8 cellular contexts compared by ENCODE assay signal in genomic region chr9:127396808-127397721, GRCh38. TPM values are rescaled to one million over a fixed set of nuclear protein-coding genes. Genes with fewer than 3 reads are reported as not detected.
DNase-seq lines count a peak whose midpoint lies in the region; ATAC-seq, FAIRE-seq and TF ChIP-seq lines count a peak whose summit lies in the region.

SLC2A8 (plus strand) TSS chr9:127397169; CDS start chr9:127397231, 62 bp downstream.

- DNase-seq in DMS153 treated with DMSO at 0.1 percent for 48 hours (lab: John Stamatoyannopoulos, UW; ENCODE audit: unreplicated experiment) (peak; percentile 99), RCC 7860 (ENCODE audit: low spot score) (peak; percentile 100), fibroblast of lung (ENCODE audit: low read depth in 2 of 2) (peak; percentile 98 to 99), naive B cell (peak; percentile 100)
- DNase-seq in activated T-helper 2 cell treated with anti-CD3 and anti-CD28 coated beads, Interferon-gamma antibody, Interleukin-2, Interleukin-4, amounts not matched to agents 10 μg/mL and 5 μg/mL and 100 μg/mL, durations not matched to agents 14 hours and 24 hours and 36 hours (ENCODE audit: low spot score) = peak; percentile 97
- DNase-seq in stimulated activated effector memory CD8-positive, alpha-beta T cell treated with anti-CD3 and anti-CD28 coated beads, Interleukin-12 subunit alpha, Interleukin-12 subunit beta, amount 100 ng/mL, for 72 hours (ENCODE audit: low spot score in 2 of 2) = peak; percentile 77 to 97

- TF ChIP-seq CTCF in fibroblast of lung (conservative IDR thresholded peaks at IDR 0.05 in 1 of 2, IDR thresholded peaks at IDR 0.05 in 1 of 2; ENCODE audit: low read depth in 1 of 2, low read length in 2 of 2) = no peak

- peaks cover 31% of the 10 kb centered on the region for H3K27me3 Mint-ChIP-seq in activated T-helper 2 cell treated with anti-CD3 and anti-CD28 coated beads, Interferon-gamma antibody, Interleukin-2, Interleukin-4, amounts not matched to agents 10 μg/mL and 5 μg/mL and 100 μg/mL, durations not matched to agents 14 hours and 24 hours and 36 hours (ENCODE audit: low read depth)
- H3K27me3 Mint-ChIP-seq in naive B cell = peaks cover 2 to 22% (median 13%) of the 10 kb centered on the region in 3 donors

- TF ChIP-seq RAD21 in Ishikawa (IDR thresholded peaks at IDR 0.05; ENCODE audit: low read depth) = 0 out of 2 replicates have a peak, but pooled peaks have one; percentile 10

- no peak for TF ChIP-seq EP300 in Ishikawa (IDR thresholded peaks at IDR 0.05; ENCODE audit: borderline replicate concordance)

- H3K36me3 ChIP-seq in fibroblast of lung (ENCODE audit: control insufficient read depth, insufficient read depth, low read length) = no peaks in the 10 kb centered on the region

- no peaks in the 10 kb centered on the region for H4K20me1 ChIP-seq in fibroblast of lung (ENCODE audit: control insufficient read depth, extremely low read depth, insufficient read depth, low read length)

- peak within 1 kb of the TSS; percentile 83 for H3K4me3 Mint-ChIP-seq in activated T-helper 2 cell treated with anti-CD3 and anti-CD28 coated beads, Interferon-gamma antibody, Interleukin-2, Interleukin-4, amounts not matched to agents 10 μg/mL and 5 μg/mL and 100 μg/mL, durations not matched to agents 14 hours and 24 hours and 36 hours (ENCODE audit: low read depth)
- peak within 1 kb of the TSS; percentile 83 to 93 (median 88) for H3K4me3 Mint-ChIP-seq in naive B cell
- H3K4me3 Mint-ChIP-seq in stimulated activated effector memory CD8-positive, alpha-beta T cell treated with anti-CD3 and anti-CD28 coated beads, Interleukin-12 subunit alpha, Interleukin-12 subunit beta, amount 100 ng/mL, for 72 hours = peak within 1 kb of the TSS; percentile 79

- H3K27me3 ChIP-seq in fibroblast of lung (ENCODE audit: control insufficient read depth, insufficient read depth, low read length) = no peaks in the 10 kb centered on the region

- H3K79me2 ChIP-seq in fibroblast of lung (ENCODE audit: control insufficient read depth, insufficient read depth, low read length) = peaks cover 1% of the 10 kb centered on the region

- peak within 1 kb of the TSS; percentile 42 to 64 (median 58) for H3K4me3 ChIP-seq in fibroblast of lung (replicated peaks in 1 of 4; ENCODE audit: control extremely low read depth in 1 of 4, insufficient read depth in 1 of 4, low read depth in 3 of 4, low read length in 4 of 4)

- no peaks in the 10 kb centered on the region for H3K9me3 Mint-ChIP-seq in activated T-helper 2 cell treated with anti-CD3 and anti-CD28 coated beads, Interferon-gamma antibody, Interleukin-2, Interleukin-4, amounts not matched to agents 10 μg/mL and 5 μg/mL and 100 μg/mL, durations not matched to agents 14 hours and 24 hours and 36 hours
- no peaks in the 10 kb centered on the region for H3K9me3 Mint-ChIP-seq in naive B cell
- no peaks in the 10 kb centered on the region for H3K9me3 Mint-ChIP-seq in stimulated activated effector memory CD8-positive, alpha-beta T cell treated with anti-CD3 and anti-CD28 coated beads, Interleukin-12 subunit alpha, Interleukin-12 subunit beta, amount 100 ng/mL, for 72 hours

- H3K4me2 ChIP-seq in fibroblast of lung (ENCODE audit: extremely low read depth, insufficient read depth, low read length) = peak within 1 kb of the TSS; percentile 87

- H3K36me3 Mint-ChIP-seq in activated T-helper 2 cell treated with anti-CD3 and anti-CD28 coated beads, Interferon-gamma antibody, Interleukin-2, Interleukin-4, amounts not matched to agents 10 μg/mL and 5 μg/mL and 100 μg/mL, durations not matched to agents 14 hours and 24 hours and 36 hours (ENCODE audit: low read depth) = no peaks in the 10 kb centered on the region
- no peaks in the 10 kb centered on the region for H3K36me3 Mint-ChIP-seq in naive B cell
- H3K36me3 Mint-ChIP-seq in stimulated activated effector memory CD8-positive, alpha-beta T cell treated with anti-CD3 and anti-CD28 coated beads, Interleukin-12 subunit alpha, Interleukin-12 subunit beta, amount 100 ng/mL, for 72 hours = peaks cover 10% of the 10 kb centered on the region

- H3K27ac Mint-ChIP-seq in activated T-helper 2 cell treated with anti-CD3 and anti-CD28 coated beads, Interferon-gamma antibody, Interleukin-2, Interleukin-4, amounts not matched to agents 10 μg/mL and 5 μg/mL and 100 μg/mL, durations not matched to agents 14 hours and 24 hours and 36 hours = peak within 1 kb of the TSS; percentile 69
- peak within 1 kb of the TSS; percentile 44 to 95 (median 70) for H3K27ac Mint-ChIP-seq in naive B cell
- peak within 1 kb of the TSS; percentile 68 for H3K27ac Mint-ChIP-seq in stimulated activated effector memory CD8-positive, alpha-beta T cell treated with anti-CD3 and anti-CD28 coated beads, Interleukin-12 subunit alpha, Interleukin-12 subunit beta, amount 100 ng/mL, for 72 hours

- no peaks in the 10 kb centered on the region for H3K4me1 ChIP-seq in fibroblast of lung (ENCODE audit: control insufficient read depth, extremely low read depth, insufficient read depth, low read length)

- no peaks in the 10 kb centered on the region for H3K9me3 ChIP-seq in fibroblast of lung (ENCODE audit: control insufficient read depth, insufficient read depth, low read depth, low read length)

- ATAC-seq in GM21619 (IDR thresholded peaks at IDR 0.05; ENCODE audit: unreplicated experiment) = peak; percentile 89
- ATAC-seq in naive B cell (ENCODE audit: low read depth in 2 of 2) = peak; percentile 87 to 88
- peak; percentile 95 for ATAC-seq in stimulated activated effector memory CD8-positive, alpha-beta T cell treated with anti-CD3 and anti-CD28 coated beads, Interleukin-12 subunit alpha, Interleukin-12 subunit beta, amount 100 ng/mL, for 72 hours

- H2AFZ ChIP-seq in fibroblast of lung (ENCODE audit: low read length) = peak within 1 kb of the TSS; percentile 73

- H3K27ac ChIP-seq in fibroblast of lung (ENCODE audit: insufficient read depth, low read length) = peak within 1 kb of the TSS; percentile 60

- peak within 1 kb of the TSS; percentile 65 for H3K9ac ChIP-seq in fibroblast of lung (ENCODE audit: insufficient read depth, low read length)

- intact Hi-C loops in activated T-helper 2 cell treated with anti-CD3 and anti-CD28 coated beads, Interferon-gamma antibody, Interleukin-2, Interleukin-4, amounts not matched to agents 10 μg/mL and 5 μg/mL and 100 μg/mL, durations not matched to agents 14 hours and 24 hours and 36 hours (cut with micrococcal nuclease) = loop anchor here (1.0 kb wide), 2 partner anchors 9 to 27 kb away; partner anchors contain the start of gene ZNF79

- H3K4me1 Mint-ChIP-seq in activated T-helper 2 cell treated with anti-CD3 and anti-CD28 coated beads, Interferon-gamma antibody, Interleukin-2, Interleukin-4, amounts not matched to agents 10 μg/mL and 5 μg/mL and 100 μg/mL, durations not matched to agents 14 hours and 24 hours and 36 hours (ENCODE audit: low read depth) = peaks cover 18% of the 10 kb centered on the region
- H3K4me1 Mint-ChIP-seq in naive B cell = peaks cover 11 to 21% (median 15%) of the 10 kb centered on the region in 3 donors
- peaks cover 23% of the 10 kb centered on the region for H3K4me1 Mint-ChIP-seq in stimulated activated effector memory CD8-positive, alpha-beta T cell treated with anti-CD3 and anti-CD28 coated beads, Interleukin-12 subunit alpha, Interleukin-12 subunit beta, amount 100 ng/mL, for 72 hours

- FAIRE-seq in RCC 7860 (lab: Jason Lieb, UNC) = peak; percentile 98

TF ChIP-seq in Ishikawa, 13 proteins besides CTCF, POLR2A, EP300 and RAD21 (continues in another document):
- TF ChIP-seq EGR1 (IDR thresholded peaks at IDR 0.05) (0 out of 2 replicates have a peak, but pooled peaks have one; percentile 4), ZBTB7A (IDR thresholded peaks at IDR 0.05; ENCODE audit: low read depth) (peak; percentile 46; the same call in 1 of the 2 replicates), CREB1 (IDR thresholded peaks at IDR 0.05; ENCODE audit: low read depth) (0 out of 2 replicates have a peak, but pooled peaks have one; percentile 8), NFIC (IDR thresholded peaks at IDR 0.05) (no peak), TEAD4 (IDR thresholded peaks at IDR 0.05) (no peak)
- TF ChIP-seq, protein P1, sequence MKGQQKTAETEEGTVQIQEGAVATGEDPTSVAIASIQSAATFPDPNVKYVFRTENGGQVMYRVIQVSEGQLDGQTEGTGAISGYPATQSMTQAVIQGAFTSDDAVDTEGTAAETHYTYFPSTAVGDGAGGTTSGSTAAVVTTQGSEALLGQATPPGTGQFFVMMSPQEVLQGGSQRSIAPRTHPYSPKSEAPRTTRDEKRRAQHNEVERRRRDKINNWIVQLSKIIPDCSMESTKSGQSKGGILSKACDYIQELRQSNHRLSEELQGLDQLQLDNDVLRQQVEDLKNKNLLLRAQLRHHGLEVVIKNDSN (IDR thresholded peaks at IDR 0.05) = 0 out of 2 replicates have a peak, but pooled peaks have one; percentile 8

RNA-seq across cellular contexts. Expression of gene SLC2A8, which starts in this region (rescaled TPM):
- 9.8 and 10.7 TPM in 2 replicates for total RNA-seq in activated T-helper 2 cell treated with anti-CD3 and anti-CD28 coated beads, Interferon-gamma antibody, Interleukin-2, Interleukin-4, amounts not matched to agents 10 μg/mL and 5 μg/mL and 100 μg/mL, durations not matched to agents 14 hours and 24 hours and 36 hours
- 7.2 and 11.4 TPM in 2 replicates for total RNA-seq in fibroblast of lung
- 4.6 and 6.3 TPM in 2 replicates for polyA plus RNA-seq in fibroblast of lung
- 6.1 and 10.7 TPM in 2 replicates for polyA plus RNA-seq in fibroblast of lung (2012)
- 5.9 and 12.2 TPM in 2 replicates for polyA minus RNA-seq in fibroblast of lung (ENCODE audit: low replicate concordance)
- 10 to 100 TPM in 1 of 6 donors, 1 to 10 TPM in 5; 6.0 to 14.3 (median 8.5) TPM for polyA plus RNA-seq in naive B cell (ENCODE audit: low read depth in 6 of 6)

Comparison
In these comparisons a context has a peak if more than half of its experiments do, and no peak if none do; other contexts are left out.
1. Peak in every context shown above with its lines: DNase-seq, ATAC-seq, H3K4me3 ChIP-seq and H3K27ac ChIP-seq.